9 cellular contexts compared by ENCODE assay signal in the genomic region with DNA sequence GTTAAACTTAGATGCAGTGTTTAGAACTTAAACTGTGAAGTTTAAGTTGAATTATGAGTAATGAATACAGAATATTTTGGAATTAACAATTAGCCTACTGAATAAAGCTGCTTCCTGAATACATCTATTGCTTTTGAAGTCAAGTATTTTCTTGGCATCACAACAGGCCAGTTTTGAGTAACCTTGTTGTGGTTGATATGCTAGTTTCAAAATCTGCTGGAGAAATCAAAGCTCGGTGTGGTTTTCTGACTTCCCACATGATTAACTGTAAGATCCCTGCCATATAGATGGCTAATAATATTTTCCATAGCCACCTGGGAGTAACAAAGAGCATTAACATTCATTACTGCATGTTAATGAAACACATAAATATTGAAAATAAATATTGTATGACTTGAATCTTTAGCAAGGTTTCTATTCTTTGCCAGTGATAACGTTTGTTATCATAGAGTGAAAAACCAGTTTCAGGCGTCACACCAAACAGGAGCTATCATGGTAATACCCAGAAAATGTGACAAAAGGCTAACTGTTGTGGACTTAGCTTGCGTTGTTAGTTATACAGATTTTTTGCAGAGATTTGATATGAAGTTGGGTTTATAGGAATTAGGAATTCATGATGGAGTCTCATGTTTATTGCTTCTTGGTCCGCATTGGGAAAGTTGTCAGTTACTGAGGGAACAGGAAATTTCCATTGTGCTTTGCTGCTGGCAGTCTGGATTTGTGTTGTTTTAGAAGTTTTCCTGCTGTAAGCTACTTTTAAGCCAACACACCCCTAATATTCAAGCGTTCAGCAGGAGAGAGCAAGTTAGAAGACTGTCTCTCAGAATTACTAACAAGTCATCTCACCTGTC. TPM values are rescaled to one million over a fixed set of nuclear protein-coding genes. Genes with fewer than 3 reads are reported as not detected.
DNase-seq lines count a peak whose midpoint lies in the region; ATAC-seq and TF ChIP-seq lines count a peak whose summit lies in the region.
"Had no signal": no experiment of that assay in that cellular context is flagged by ENCODE, and none has a peak within 500 bp of the region (broad histone marks: within the 10 kb centered on the region; RNA-seq: fewer than 3 reads in every experiment).

No MANE protein-coding gene starts in this region.

- H3K27ac ChIP-seq in heart right ventricle (peak overlapping the region; percentile 52 to 96 (median 80)), mammary epithelial cell (ENCODE audit: insufficient read depth, low read depth, low read length) (peak overlapping the region; percentile 62), upper lobe of right lung (peak overlapping the region; percentile 39)

- H3K36me3 ChIP-seq in heart right ventricle, result no peaks in the 10 kb centered on the region
- no peaks in the 10 kb centered on the region for H3K36me3 ChIP-seq in mammary epithelial cell (ENCODE audit: insufficient read depth, low read length)
- no peaks in the 10 kb centered on the region for H3K36me3 ChIP-seq in mucosa of stomach (ENCODE audit: control insufficient read depth, insufficient read depth, low read length)
- H3K36me3 ChIP-seq in upper lobe of right lung, result no peaks in the 10 kb centered on the region

- DNase-seq in heart right ventricle, result no peak
- no peak for DNase-seq in Right ventricle myocardium inferior (ENCODE audit: missing footprints)
- DNase-seq in mammary epithelial cell, result peak; percentile 63
- DNase-seq in upper lobe of right lung, result no peak
- DNase-seq in HUDEP-2 (lab: John Stamatoyannopoulos, UW; ENCODE audit: unreplicated experiment in 76 of 76), result no peak
- DNase-seq: NCI-H524 had no signal

- H3K9me3 ChIP-seq in heart right ventricle (no peaks in the 10 kb centered on the region), mammary epithelial cell (replicated peaks; ENCODE audit: insufficient read depth, low read length) (no peaks in the 10 kb centered on the region), mucosa of stomach (ENCODE audit: control insufficient read depth, low read length) (no peaks in the 10 kb centered on the region), upper lobe of right lung (no peaks in the 10 kb centered on the region)

- H3K4me2 ChIP-seq in mammary epithelial cell (ENCODE audit: insufficient read depth, low read depth, low read length), result peak overlapping the region; percentile 72

- in situ Hi-C loops in mammary epithelial cell (cut with MboI; ENCODE audit: low sequenced_read_pairs in 2 of 2), result no loop called here

- CTCF ChIA-PET in mammary epithelial cell (lab: Charles Lee; ENCODE audit: low non-redundant PET), result interaction anchor here (0.6 kb wide), 1 partner anchor 542 kb away, joined by 3 read pairs; the partner anchor contains the start of gene TM7SF3

- intact Hi-C loops in heart right ventricle (cut with DNase I) (loop anchor here in 2 of 10 donors (2.0 kb wide), 2 partner anchors 29 to 31 kb away; partner anchors contain the start of gene PPFIBP1 (in 1 of the 2)), Right ventricle myocardium inferior (cut with DNase I) (loop anchor here (2.0 to 5.0 kb wide), 2 partner anchors 17 to 36 kb away; no protein-coding TSS in a partner anchor), mammary epithelial cell (cut with micrococcal nuclease) (no loop called here), upper lobe of right lung (cut with DNase I) (no loop called here)

- H3K9ac ChIP-seq in mammary epithelial cell (ENCODE audit: insufficient read depth, low read length), result no peak overlapping the region
- peak overlapping the region; percentile 35 for H3K9ac ChIP-seq in mucosa of stomach (ENCODE audit: low read length)

- 27 to 39% methylated on average over 6 of the region's 6 CpGs for WGBS in heart right ventricle, 2 donors
- 53% methylated on average over 6 of the region's 6 CpGs for WGBS in mammary epithelial cell (ENCODE audit: low coverage, missing lambda C conversion rate)

- H2AFZ ChIP-seq in mammary epithelial cell (ENCODE audit: low read depth, low read length), result no peak overlapping the region

- H4K20me1 ChIP-seq in mammary epithelial cell (ENCODE audit: insufficient read depth, low read length), result no peaks in the 10 kb centered on the region

- TF ChIP-seq CTCF in heart right ventricle (IDR thresholded peaks at IDR 0.05) (no peak), mammary epithelial cell (conservative IDR thresholded peaks at IDR 0.05 in 1 of 2, IDR thresholded peaks at IDR 0.05 in 1 of 2; ENCODE audit: extremely low read depth in 1 of 2, insufficient read depth in 1 of 2, low read depth in 1 of 2, low read length in 2 of 2) (no peak), upper lobe of right lung (IDR thresholded peaks at IDR 0.05) (no peak)

- H3K79me2 ChIP-seq in mammary epithelial cell (ENCODE audit: insufficient read depth, low read length), result peaks cover 100% of the 10 kb centered on the region

- H3K4me3 ChIP-seq in heart right ventricle (peak overlapping the region in 4 of 10 donors; percentile 5 to 31 (median 18)), mammary epithelial cell (replicated peaks in 1 of 3; ENCODE audit: insufficient read depth in 1 of 3, low read depth in 2 of 3, low read length in 3 of 3) (peak overlapping the region in 1 of 3 experiments; percentile 8), mucosa of stomach (ENCODE audit: low read length) (no peak overlapping the region), upper lobe of right lung (no peak overlapping the region)

- no peaks in the 10 kb centered on the region for H3K27me3 ChIP-seq in heart right ventricle
- H3K27me3 ChIP-seq in mammary epithelial cell (ENCODE audit: insufficient read depth, low read length), result no peaks in the 10 kb centered on the region
- H3K27me3 ChIP-seq in mucosa of stomach (ENCODE audit: control insufficient read depth, insufficient read depth, low read length), result no peaks in the 10 kb centered on the region
- no peaks in the 10 kb centered on the region for H3K27me3 ChIP-seq in upper lobe of right lung

- dilution Hi-C loops in mammary epithelial cell (cut with HindIII; ENCODE audit: low sequenced_read_pairs), result no loop called here

- peak in 1 of 8 donors; percentile 13 for ATAC-seq in heart right ventricle
- ATAC-seq in Right ventricle myocardium inferior, result no peak
- ATAC-seq in upper lobe of right lung, result no peak
- no peak for ATAC-seq in HG02970 (IDR thresholded peaks at IDR 0.05; ENCODE audit: low FRiP score, unreplicated experiment)
- ATAC-seq in HG03571 (IDR thresholded peaks at IDR 0.05; ENCODE audit: unreplicated experiment), result no peak

- H3K4me1 ChIP-seq in heart right ventricle (peaks cover 20 to 99% (median 91%) of the 10 kb centered on the region in 9 donors), mammary epithelial cell (ENCODE audit: insufficient read depth, low read length) (peaks cover 63% of the 10 kb centered on the region), mucosa of stomach (ENCODE audit: control insufficient read depth, insufficient read depth, low read length) (peaks cover 34% of the 10 kb centered on the region), upper lobe of right lung (peaks cover 32% of the 10 kb centered on the region)

- BruUV-seq in mammary epithelial cell (replicated peaks; lab: Mats Ljungman, UMichigan), result no TSS peak

RNA-seq across cellular contexts. Expression of gene PPFIBP1, which starts 32.1 kb away (rescaled TPM):
- total RNA-seq in heart right ventricle, result 100 to 1,000 TPM; 233 to 450 (median 325) TPM
- polyA plus RNA-seq in heart right ventricle, result 10 to 100 TPM; 22.9 to 64.7 TPM
- 330 TPM for total RNA-seq in Right ventricle myocardium inferior
- 100 to 1,000 TPM; 114 to 136 TPM for total RNA-seq in mammary epithelial cell
- 41.2 TPM for polyA plus RNA-seq in mammary epithelial cell
- 266 TPM for polyA minus RNA-seq in mammary epithelial cell
- 136 TPM for total RNA-seq in upper lobe of right lung
